Comparison of ENCODE assay signal across 12 cellular contexts in genomic region chr12:124420972-124421674, GRCh38.
DNase-seq lines count a peak whose midpoint lies in the region; ATAC-seq, FAIRE-seq and TF ChIP-seq lines count a peak whose summit lies in the region.
"Had no signal": no experiment of that assay in that cellular context is flagged by ENCODE, and none has a peak within 500 bp of the region (broad histone marks: within the 10 kb centered on the region; RNA-seq: fewer than 3 reads in every experiment).

No MANE protein-coding gene starts in this region.

- H3K9ac ChIP-seq in adipocyte (ENCODE audit: low read length), result peak overlapping the region; percentile 29

- H3K36me3 ChIP-seq in adipocyte (ENCODE audit: control insufficient read depth, insufficient read depth, low read length, severe bottlenecking) (peaks cover 32% of the 10 kb centered on the region), esophagus muscularis mucosa (peaks cover under 1 to 75% (median 51%) of the 10 kb centered on the region in 4 donors), muscle layer of duodenum (ENCODE audit: control insufficient read depth in 1 of 2, insufficient read depth in 2 of 2, low read length in 2 of 2) (peaks cover 27 to 29% of the 10 kb centered on the region in 2 donors), tibial nerve (peaks cover 0 to 66% (median 9%) of the 10 kb centered on the region in 3 donors), small intestine (ENCODE audit: control insufficient read depth in 2 of 2, insufficient read depth in 2 of 2, low read length in 2 of 2) (peaks cover 5 to 6% of the 10 kb centered on the region in 2 donors)

- no peak for ATAC-seq in GM19452 (IDR thresholded peaks at IDR 0.05; ENCODE audit: unreplicated experiment)
- ATAC-seq: activated CD4-positive, CD25-positive, alpha-beta regulatory T cell treated with anti-CD3 and anti-CD28 coated beads, Interleukin-2, amount 50 U/mL, for 24 hours; natural killer cell had no signal

- TF ChIP-seq EP300 in esophagus muscularis mucosa (IDR thresholded peaks at IDR 0.05) (no peak), tibial nerve (IDR thresholded peaks at IDR 0.05) (no peak)

- TF ChIP-seq CTCF in esophagus muscularis mucosa (IDR thresholded peaks at IDR 0.05), result no peak
- no peak for TF ChIP-seq CTCF in tibial nerve (IDR thresholded peaks at IDR 0.05)

- H3K4me3 ChIP-seq in adipocyte (ENCODE audit: low read length) (no peak overlapping the region), esophagus muscularis mucosa (peak overlapping the region in 3 of 4 donors; percentile 10 to 28 (median 15)), muscle layer of duodenum (ENCODE audit: low read depth in 1 of 2, low read length in 2 of 2) (no peak overlapping the region), tibial nerve (no peak overlapping the region), small intestine (ENCODE audit: low read depth in 1 of 2, low read length in 2 of 2) (no peak overlapping the region)

- peak overlapping the region; percentile 88 to 97 (median 93) for H3K27ac ChIP-seq in esophagus muscularis mucosa (replicated peaks in 1 of 4)
- H3K27ac ChIP-seq in muscle layer of duodenum (ENCODE audit: low read length), result peak overlapping the region; percentile 68
- H3K27ac ChIP-seq in tibial nerve, result peak overlapping the region; percentile 74 to 96 (median 86)
- peak overlapping the region in 1 of 2 donors; percentile 90 for H3K27ac ChIP-seq in small intestine (ENCODE audit: low read depth in 1 of 2, low read length in 1 of 2)

- DNase-seq in adipocyte (ENCODE audit: low read depth) (no peak), esophagus muscularis mucosa (ENCODE audit: extremely low spot score) (no peak), tibial nerve (ENCODE audit: low spot score in 2 of 2) (no peak), NCI-H146 (lab: John Stamatoyannopoulos, UW) (no peak), small intestine (no peak), NCI-H187 treated with DMSO at 0.1 percent for 48 hours (lab: John Stamatoyannopoulos, UW) (no peak)
- DNase-seq: natural killer cell; stimulated activated CD4-positive, alpha-beta T cell treated with anti-CD3 and anti-CD28 coated beads, Interleukin-4, amount 100 ng/mL, for 24 hours had no signal

- H3K27me3 ChIP-seq in adipocyte (replicated peaks; ENCODE audit: control insufficient read depth, insufficient read depth, low read length), result no peaks in the 10 kb centered on the region
- no peaks in the 10 kb centered on the region for H3K27me3 ChIP-seq in esophagus muscularis mucosa
- no peaks in the 10 kb centered on the region for H3K27me3 ChIP-seq in muscle layer of duodenum (ENCODE audit: low read depth, low read length)
- no peaks in the 10 kb centered on the region for H3K27me3 ChIP-seq in tibial nerve
- H3K27me3 ChIP-seq in small intestine (ENCODE audit: control insufficient read depth in 2 of 2, insufficient read depth in 2 of 2, low read length in 2 of 2), result no peaks in the 10 kb centered on the region

- no peaks in the 10 kb centered on the region for H3K9me3 ChIP-seq in adipocyte (ENCODE audit: control insufficient read depth, low read length)
- no peaks in the 10 kb centered on the region for H3K9me3 ChIP-seq in esophagus muscularis mucosa
- H3K9me3 ChIP-seq in muscle layer of duodenum (ENCODE audit: control insufficient read depth in 1 of 2, low read length in 2 of 2), result no peaks in the 10 kb centered on the region
- H3K9me3 ChIP-seq in tibial nerve, result no peaks in the 10 kb centered on the region
- no peaks in the 10 kb centered on the region for H3K9me3 ChIP-seq in small intestine (ENCODE audit: control insufficient read depth, low read depth)

- intact Hi-C loops in esophagus muscularis mucosa (cut with DNase I), result loop anchor here (5.0 kb wide), 2 partner anchors 39 to 96 kb away; no protein-coding TSS in a partner anchor

- H3K4me1 ChIP-seq in adipocyte (ENCODE audit: control insufficient read depth, insufficient read depth, low read length), result peaks cover 19% of the 10 kb centered on the region
- H3K4me1 ChIP-seq in esophagus muscularis mucosa, result peaks cover 46 to 80% (median 70%) of the 10 kb centered on the region in 4 donors
- peaks cover 9 to 37% of the 10 kb centered on the region in 2 donors for H3K4me1 ChIP-seq in muscle layer of duodenum (ENCODE audit: control insufficient read depth in 1 of 2, insufficient read depth in 2 of 2, low read length in 2 of 2)
- peaks cover 3 to 70% (median 33%) of the 10 kb centered on the region in 4 donors for H3K4me1 ChIP-seq in tibial nerve
- H3K4me1 ChIP-seq in small intestine (ENCODE audit: control insufficient read depth in 2 of 2, insufficient read depth in 1 of 2, low read depth in 1 of 2, low read length in 1 of 2), result peaks cover 4 to 8% of the 10 kb centered on the region in 2 donors

- TF ChIP-seq POLR2A in esophagus muscularis mucosa (IDR thresholded peaks at IDR 0.05; ENCODE audit: low read depth), result no peak
- no peak for TF ChIP-seq POLR2A in tibial nerve (IDR thresholded peaks at IDR 0.05)

- FAIRE-seq in small intestine (lab: Jason Lieb, UNC), result no peak
- FAIRE-seq: GM12892 had no signal

- WGBS in esophagus muscularis mucosa, result 62% methylated on average over 21 of the region's 22 CpGs
- 53 to 57% methylated on average over 18 to 22 of the region's 22 CpGs for WGBS in tibial nerve, 2 donors
- 80 to 94% (median 93%) methylated on average over 22 of the region's 22 CpGs for WGBS in small intestine, 3 donors

Comparison
In these comparisons a context has a peak if more than half of its experiments do, and no peak if none do; other contexts are left out.
1. H3K4me3 ChIP-seq: peak in esophagus muscularis mucosa (3 of 4); none in adipocyte (single experiment), muscle layer of duodenum (0 of 2), tibial nerve (0 of 4) and small intestine (0 of 2).